In the genomic region with DNA sequence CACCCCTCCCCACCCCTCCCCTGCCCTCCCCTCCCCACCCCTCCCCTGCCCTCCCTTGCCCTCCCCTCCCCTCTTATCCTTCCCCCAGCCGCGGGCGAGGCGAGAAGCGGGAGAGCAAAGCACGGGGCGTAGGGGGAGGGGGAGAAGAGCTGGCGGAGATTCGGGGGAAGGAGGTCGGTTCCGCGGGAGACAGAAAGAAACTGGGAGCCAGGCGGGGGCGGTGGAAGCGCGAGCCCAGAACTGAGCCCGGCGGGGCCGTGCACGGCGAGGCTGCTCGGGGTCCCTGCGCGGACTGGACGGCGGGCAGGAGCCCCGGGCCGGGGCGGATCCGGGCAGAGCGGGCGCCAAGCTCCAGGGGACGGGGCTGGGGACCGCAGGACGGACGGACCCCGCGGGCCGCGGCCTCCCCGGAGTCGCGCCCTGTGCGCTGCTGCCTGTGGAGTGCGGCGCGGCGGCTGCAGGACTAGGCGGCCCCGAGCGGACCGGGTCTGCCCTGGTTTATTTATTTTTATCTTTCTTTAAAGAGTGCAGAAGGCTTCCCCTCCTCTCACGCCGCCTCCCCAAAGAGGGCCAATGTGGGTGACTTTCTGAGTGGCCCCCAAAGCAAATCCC, we compare ENCODE assay signal across 16 cellular contexts. TPM values are rescaled to one million over a fixed set of nuclear protein-coding genes. Genes with fewer than 3 reads are reported as not detected.
DNase-seq lines count a peak whose midpoint lies in the region; ATAC-seq, FAIRE-seq and TF ChIP-seq lines count a peak whose summit lies in the region.
"Not testable (repeated sequence)": the region's sequence is repeated elsewhere in the genome, so short reads cannot be mapped to it uniquely, and the experiment has no call there.
"Had no signal": no experiment of that assay in that cellular context is flagged by ENCODE, and none has a peak within 500 bp of the region (broad histone marks: within the 10 kb centered on the region; RNA-seq: fewer than 3 reads in every experiment).

No MANE protein-coding gene starts in this region.

- not testable (repeated sequence) for H3K9me3 ChIP-seq in HUES6 (ENCODE audit: control insufficient read depth, insufficient read depth, low read depth, low read length); Panc1 (ENCODE audit: control insufficient read depth, insufficient read depth, low read depth, low read length); gastroesophageal sphincter; iPS-15b (ENCODE audit: control insufficient read depth, insufficient read depth, low read length); mucosa of descending colon

- H3K27me3 ChIP-seq in HUES6 (ENCODE audit: control insufficient read depth, insufficient read depth, low read length) = peaks cover 43% of the 10 kb centered on the region
- not testable (repeated sequence) for H3K27me3 ChIP-seq in Panc1 (ENCODE audit: control insufficient read depth, insufficient read depth, low read length)
- peaks cover 50% of the 10 kb centered on the region for H3K27me3 ChIP-seq in gastroesophageal sphincter
- peaks cover 39% of the 10 kb centered on the region for H3K27me3 ChIP-seq in iPS-15b (ENCODE audit: control insufficient read depth, insufficient read depth, low read length)

- FAIRE-seq in GM12892 (lab: Jason Lieb, UNC) = peak; percentile 46

- not testable (repeated sequence) for H3K36me3 Mint-ChIP-seq in activated T-cell treated with anti-CD3 and anti-CD28 coated beads, Interleukin-2, amount 50 U/mL, for 72 hours (ENCODE audit: insufficient read depth in 2 of 2)

- not testable (repeated sequence) for H3K27ac ChIP-seq in HUES6 (ENCODE audit: low read depth, low read length); Panc1 (ENCODE audit: low read length); gastroesophageal sphincter

- intact Hi-C loops in Panc1 (cut with micrococcal nuclease; ENCODE audit: unreplicated experiment) = loop anchor here (10.0 kb wide), 1 partner anchor 54 kb away; no protein-coding TSS in a partner anchor
- intact Hi-C loops in mucosa of descending colon (cut with DNase I, micrococcal nuclease) = not testable (repeated sequence)

- H3K27me3 Mint-ChIP-seq in activated T-cell treated with anti-CD3 and anti-CD28 coated beads, Interleukin-2, amount 50 U/mL, for 72 hours (ENCODE audit: low read depth) = peaks cover 41% of the 10 kb centered on the region
- H3K27me3 Mint-ChIP-seq in stimulated activated naive CD8-positive, alpha-beta T cell treated with anti-CD3 and anti-CD28 coated beads, Interleukin-15, amount 100 ng/mL, for 72 hours = peaks cover 47% of the 10 kb centered on the region

- H3K27ac Mint-ChIP-seq in activated T-cell treated with anti-CD3 and anti-CD28 coated beads, Interleukin-2, amount 50 U/mL, for 72 hours; stimulated activated naive CD8-positive, alpha-beta T cell treated with anti-CD3 and anti-CD28 coated beads, Interleukin-15, amount 100 ng/mL, for 72 hours: not testable (repeated sequence)

- WGBS in gastroesophageal sphincter (ENCODE audit: low coverage in 1 of 2), 2 donors = no CpG with 5 or more reads among the region's 54 CpGs

- in situ Hi-C loops in Panc1 (cut with HindIII; ENCODE audit: low pct_unique_long_range_greater_than_20kb, low sequenced_read_pairs) = not testable (repeated sequence)

- H3K36me3 ChIP-seq in HUES6 (ENCODE audit: control insufficient read depth, insufficient read depth, low read length); Panc1 (ENCODE audit: control insufficient read depth, insufficient read depth, low read length); gastroesophageal sphincter; iPS-15b (ENCODE audit: control insufficient read depth, insufficient read depth, low read length); mucosa of descending colon (ENCODE audit: low read depth): not testable (repeated sequence)

- H3K4me3 Mint-ChIP-seq in activated T-cell treated with anti-CD3 and anti-CD28 coated beads, Interleukin-2, amount 50 U/mL, for 72 hours; stimulated activated naive CD8-positive, alpha-beta T cell treated with anti-CD3 and anti-CD28 coated beads, Interleukin-15, amount 100 ng/mL, for 72 hours: not testable (repeated sequence)

- not testable (repeated sequence) for H3K9me3 Mint-ChIP-seq in activated T-cell treated with anti-CD3 and anti-CD28 coated beads, Interleukin-2, amount 50 U/mL, for 72 hours; stimulated activated naive CD8-positive, alpha-beta T cell treated with anti-CD3 and anti-CD28 coated beads, Interleukin-15, amount 100 ng/mL, for 72 hours

- CTCF ChIA-PET in Panc1 (lab: Charles Lee) = not testable (repeated sequence)

- not testable (repeated sequence) for TF ChIP-seq POLR2A in GM12892 (IDR thresholded peaks at IDR 0.05; ENCODE audit: low read depth, low read length); gastroesophageal sphincter (IDR thresholded peaks at IDR 0.05)

- TF ChIP-seq EP300 in gastroesophageal sphincter (IDR thresholded peaks at IDR 0.05) = not testable (repeated sequence)

- not testable (repeated sequence) for H3K9ac ChIP-seq in HUES6 (ENCODE audit: low read length); iPS-15b (ENCODE audit: low read depth, low read length)

- BruUV-seq in Panc1 (replicated peaks; lab: Mats Ljungman, UMichigan) = not testable (repeated sequence)

- not testable (repeated sequence) for DNase-seq in GM12892 (ENCODE audit: insufficient read length); Panc1 (ENCODE audit: low read depth, low spot score); activated T-cell treated with anti-CD3 and anti-CD28 coated beads, Interleukin-2, amount 50 U/mL, for 72 hours; mucosa of descending colon
- peak in 1 of 2 donors; percentile 18 for DNase-seq in stimulated activated naive CD8-positive, alpha-beta T cell treated with anti-CD3 and anti-CD28 coated beads, Interleukin-15, amount 100 ng/mL, for 72 hours

- H3K4me1 ChIP-seq in HUES6 (ENCODE audit: control insufficient read depth, insufficient read depth, low read length); gastroesophageal sphincter; iPS-15b (ENCODE audit: control insufficient read depth, insufficient read depth, low read length); mucosa of descending colon (ENCODE audit: low read depth): not testable (repeated sequence)
- H3K4me1 ChIP-seq in Panc1 (ENCODE audit: control insufficient read depth, insufficient read depth, low read length) = peaks cover 11% of the 10 kb centered on the region

- H3K4me1 Mint-ChIP-seq in activated T-cell treated with anti-CD3 and anti-CD28 coated beads, Interleukin-2, amount 50 U/mL, for 72 hours (ENCODE audit: low read depth) = peaks cover 16% of the 10 kb centered on the region
- peaks cover 29% of the 10 kb centered on the region for H3K4me1 Mint-ChIP-seq in stimulated activated naive CD8-positive, alpha-beta T cell treated with anti-CD3 and anti-CD28 coated beads, Interleukin-15, amount 100 ng/mL, for 72 hours

- not testable (repeated sequence) for TF ChIP-seq CTCF in Panc1 (IDR thresholded peaks at IDR 0.05); gastroesophageal sphincter (IDR thresholded peaks at IDR 0.05); mucosa of descending colon (IDR thresholded peaks at IDR 0.05)

- H3K4me3 ChIP-seq in HUES6 (ENCODE audit: low read depth, low read length) = peak overlapping the region; percentile 44
- peak overlapping the region; percentile 15 to 24; a peak in 2 of 4 replicates for H3K4me3 ChIP-seq in Panc1 (ENCODE audit: low read depth in 2 of 2, low read length in 2 of 2)
- not testable (repeated sequence) for H3K4me3 ChIP-seq in gastroesophageal sphincter, mucosa of descending colon
- H3K4me3 ChIP-seq in iPS-15b (ENCODE audit: low read depth, low read length) = peak overlapping the region; percentile 35

- POLR2A ChIA-PET in Panc1 (lab: Charles Lee) = not testable (repeated sequence)

- ATAC-seq in Panc1 (peak; percentile 1; the same call in 1 of the 2 replicates), gastroesophageal sphincter (peak; percentile 17), mucosa of descending colon (peak; percentile 18)
- ATAC-seq in activated T-cell treated with anti-CD3 and anti-CD28 coated beads, Interleukin-2, amount 50 U/mL, for 72 hours (replicated peaks in 1 of 2) = peak; percentile 20 to 22
- peak; percentile 18 for ATAC-seq in stimulated activated naive CD8-positive, alpha-beta T cell treated with anti-CD3 and anti-CD28 coated beads, Interleukin-15, amount 100 ng/mL, for 72 hours

RNA-seq across cellular contexts. Expression of a gene that starts 29.8 kb away (rescaled TPM):
- polyA plus RNA-seq in GM12892 (2012; ENCODE audit: missing spikeins) = not detected
- total RNA-seq in Panc1 (2021; ENCODE audit: unreplicated experiment) = not detected
- not detected for polyA plus RNA-seq in Panc1 (2012; ENCODE audit: insufficient read length)
- total RNA-seq in activated T-cell treated with anti-CD3 and anti-CD28 coated beads, Interleukin-2, amount 50 U/mL, for 72 hours = not detected
- total RNA-seq in gastroesophageal sphincter = under 1 TPM in 1 of 4 donors, not detected in 3; 0.12 TPM
- total RNA-seq in mucosa of descending colon = not detected
- total RNA-seq: A172; CD4-positive, alpha-beta T cell; HFFc6; HT1080; NCI-H460; Peyer's patch had no signal
- polyA plus RNA-seq: IgD-negative memory B cell, SK-N-SH had no signal

RNA-seq across cellular contexts. Expression of a gene that starts 46.2 kb away (rescaled TPM):
- not detected for polyA plus RNA-seq in GM12892 (2012; ENCODE audit: missing spikeins)
- total RNA-seq in Panc1 (2021; ENCODE audit: unreplicated experiment) (not detected), gastroesophageal sphincter (under 1 TPM in 1 of 4 donors, not detected in 3; 0.08 TPM), mucosa of descending colon (not detected)
- polyA plus RNA-seq in Panc1 (2012; ENCODE audit: insufficient read length) = not detected
- not detected for total RNA-seq in activated T-cell treated with anti-CD3 and anti-CD28 coated beads, Interleukin-2, amount 50 U/mL, for 72 hours
- total RNA-seq: A172; CD4-positive, alpha-beta T cell; HFFc6; HT1080; NCI-H460; Peyer's patch had no signal
- polyA plus RNA-seq: IgD-negative memory B cell, SK-N-SH had no signal
